1 cellular context compared by ENCODE assay signal in the genomic region with DNA sequence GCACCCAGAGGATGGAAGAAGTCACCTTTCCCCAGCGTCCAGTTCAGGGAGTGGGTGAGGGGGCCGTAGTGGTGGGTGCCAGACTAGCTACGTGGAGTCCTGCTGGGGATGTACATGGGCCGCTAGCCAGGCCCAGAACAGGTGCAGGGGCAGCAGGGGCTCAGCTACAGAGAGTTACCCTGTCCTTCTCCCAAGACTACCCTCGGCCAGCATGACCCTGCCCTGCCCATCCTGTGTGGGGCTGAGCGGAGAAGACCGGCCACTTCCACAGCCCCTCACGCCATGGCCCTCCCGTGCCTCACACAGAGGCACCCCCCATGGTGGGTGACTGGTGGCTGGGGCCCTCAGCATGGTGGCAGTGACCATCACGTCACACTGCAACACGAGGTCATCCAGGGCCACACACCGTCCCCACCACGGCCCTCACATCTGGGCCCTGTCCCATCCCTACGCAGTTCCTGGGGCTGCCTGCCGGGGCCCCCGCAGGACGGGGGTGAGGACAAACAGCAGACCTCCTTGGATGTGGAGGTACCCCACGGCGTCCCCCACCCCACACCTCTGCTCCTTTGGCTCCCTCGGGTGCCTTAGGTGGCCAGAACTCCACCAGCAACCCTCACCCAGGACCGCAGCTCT.
TF ChIP-seq lines count a peak whose summit lies in the region.

No MANE protein-coding gene starts in this region.

TF ChIP-seq in GM12878, 131 proteins besides CTCF, POLR2A, EP300 and RAD21:
- TF ChIP-seq ZZZ3 (IDR thresholded peaks at IDR 0.05; ENCODE audit: control insufficient read depth, insufficient read length, low read depth), result no peak
- no peak for TF ChIP-seq NFXL1 (IDR thresholded peaks at IDR 0.05; ENCODE audit: borderline replicate concordance)
- no peak for TF ChIP-seq SREBF1 (IDR thresholded peaks at IDR 0.05; ENCODE audit: low read length)
- no peak for TF ChIP-seq JUNB (IDR thresholded peaks at IDR 0.05)
- TF ChIP-seq, protein P1, sequence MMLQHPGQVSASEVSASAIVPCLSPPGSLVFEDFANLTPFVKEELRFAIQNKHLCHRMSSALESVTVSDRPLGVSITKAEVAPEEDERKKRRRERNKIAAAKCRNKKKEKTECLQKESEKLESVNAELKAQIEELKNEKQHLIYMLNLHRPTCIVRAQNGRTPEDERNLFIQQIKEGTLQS (IDR thresholded peaks at IDR 0.05; ENCODE audit: borderline replicate concordance, extremely low read depth, low read depth, low read length), result no peak
- TF ChIP-seq FOS (IDR thresholded peaks at IDR 0.05; ENCODE audit: borderline replicate concordance, extremely low read depth, insufficient read length), result no peak
- no peak for TF ChIP-seq MEF2A (IDR thresholded peaks at IDR 0.05; ENCODE audit: insufficient read depth, low read depth, low read length)
- TF ChIP-seq BMI1 (IDR thresholded peaks at IDR 0.05; ENCODE audit: borderline replicate concordance), result no peak
- TF ChIP-seq POU2F2 (IDR thresholded peaks at IDR 0.05; ENCODE audit: borderline replicate concordance, low read depth, low read length), result no peak
- TF ChIP-seq, protein P2, sequence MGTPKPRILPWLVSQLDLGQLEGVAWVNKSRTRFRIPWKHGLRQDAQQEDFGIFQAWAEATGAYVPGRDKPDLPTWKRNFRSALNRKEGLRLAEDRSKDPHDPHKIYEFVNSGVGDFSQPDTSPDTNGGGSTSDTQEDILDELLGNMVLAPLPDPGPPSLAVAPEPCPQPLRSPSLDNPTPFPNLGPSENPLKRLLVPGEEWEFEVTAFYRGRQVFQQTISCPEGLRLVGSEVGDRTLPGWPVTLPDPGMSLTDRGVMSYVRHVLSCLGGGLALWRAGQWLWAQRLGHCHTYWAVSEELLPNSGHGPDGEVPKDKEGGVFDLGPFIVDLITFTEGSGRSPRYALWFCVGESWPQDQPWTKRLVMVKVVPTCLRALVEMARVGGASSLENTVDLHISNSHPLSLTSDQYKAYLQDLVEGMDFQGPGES (IDR thresholded peaks at IDR 0.05), result no peak
- TF ChIP-seq, protein P3, sequence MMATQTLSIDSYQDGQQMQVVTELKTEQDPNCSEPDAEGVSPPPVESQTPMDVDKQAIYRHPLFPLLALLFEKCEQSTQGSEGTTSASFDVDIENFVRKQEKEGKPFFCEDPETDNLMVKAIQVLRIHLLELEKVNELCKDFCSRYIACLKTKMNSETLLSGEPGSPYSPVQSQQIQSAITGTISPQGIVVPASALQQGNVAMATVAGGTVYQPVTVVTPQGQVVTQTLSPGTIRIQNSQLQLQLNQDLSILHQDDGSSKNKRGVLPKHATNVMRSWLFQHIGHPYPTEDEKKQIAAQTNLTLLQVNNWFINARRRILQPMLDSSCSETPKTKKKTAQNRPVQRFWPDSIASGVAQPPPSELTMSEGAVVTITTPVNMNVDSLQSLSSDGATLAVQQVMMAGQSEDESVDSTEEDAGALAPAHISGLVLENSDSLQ (IDR thresholded peaks at IDR 0.05), result no peak
- no peak for TF ChIP-seq RBBP5 (conservative IDR thresholded peaks at IDR 0.05)
- TF ChIP-seq SIX5 (IDR thresholded peaks at IDR 0.05; ENCODE audit: low read depth, low read length, severe bottlenecking), result no peak
- TF ChIP-seq HDAC6 (IDR thresholded peaks at IDR 0.05; ENCODE audit: unreplicated experiment), result no peak
- no peak for TF ChIP-seq TCF3 (IDR thresholded peaks at IDR 0.05; ENCODE audit: borderline replicate concordance, insufficient read depth, low read depth, low read length)
- no peak for TF ChIP-seq RCOR1 (conservative IDR thresholded peaks at IDR 0.05; ENCODE audit: low read depth, low read length)
- TF ChIP-seq STAT1 (conservative IDR thresholded peaks at IDR 0.05), result no peak
- no peak for TF ChIP-seq CREM (IDR thresholded peaks at IDR 0.05; ENCODE audit: low read depth)
